ENCODE assay signal across 7 cellular contexts in genomic region chr3:163126115-163126514, GRCh38.
"Had no signal": no experiment of that assay in that cellular context is flagged by ENCODE, and none has a peak within 500 bp of the region (broad histone marks: within the 10 kb centered on the region; RNA-seq: fewer than 3 reads in every experiment).

No MANE protein-coding gene starts in this region.

- H3K36me3 Mint-ChIP-seq: IgD-negative memory B cell had no signal

- H3K4me3 Mint-ChIP-seq: GM23338, H9, HFFc6, IgD-negative memory B cell had no signal

- DNase-seq: H9, HCEC 1CT, HFFc6, KG1 had no signal

- H3K27me3 Mint-ChIP-seq: IgD-negative memory B cell had no signal

- H3K27ac Mint-ChIP-seq: GM23338, H9, HFFc6, IgD-negative memory B cell had no signal

- H3K27ac ChIP-seq: HL-60 had no signal

- H3K4me3 ChIP-seq: GM23338 had no signal

- H3K4me1 Mint-ChIP-seq: GM23338, H9, IgD-negative memory B cell had no signal
